In genomic region chr22:20143883-20144665, GRCh38 we compare ENCODE assay signal across 23 cellular contexts. TPM values are rescaled to one million over a fixed set of nuclear protein-coding genes. Genes with fewer than 3 reads are reported as not detected.
DNase-seq lines count a peak whose midpoint lies in the region; ATAC-seq, FAIRE-seq and TF ChIP-seq lines count a peak whose summit lies in the region.
"Had no signal": no experiment of that assay in that cellular context is flagged by ENCODE, and none has a peak within 500 bp of the region (broad histone marks: within the 10 kb centered on the region; RNA-seq: fewer than 3 reads in every experiment).

No MANE protein-coding gene starts in this region.

- no peak overlapping the region for H3K4me2 ChIP-seq in mesenchymal stem cell (ENCODE audit: low read length, poor library complexity, severe bottlenecking)
- H3K4me2 ChIP-seq: BLaER1 had no signal

- H3K4me3 ChIP-seq in mesenchymal stem cell (ENCODE audit: insufficient read depth in 1 of 2, low read depth in 1 of 2, low read length in 2 of 2) (no peak overlapping the region), tibial nerve (no peak overlapping the region)
- H3K4me3 ChIP-seq: BLaER1, GM23248, HAP-1 had no signal

- no peak overlapping the region for H4K91ac ChIP-seq in mesenchymal stem cell (ENCODE audit: low read length)

- no peak for TF ChIP-seq CTCF in tibial nerve (IDR thresholded peaks at IDR 0.05)

- no peak overlapping the region for H3K9ac ChIP-seq in mesenchymal stem cell (ENCODE audit: low read length)
- H3K9ac ChIP-seq: BLaER1, GM23248 had no signal

- TF ChIP-seq POLR2A in tibial nerve (IDR thresholded peaks at IDR 0.05) (no peak), GM12892 (IDR thresholded peaks at IDR 0.05; ENCODE audit: low read depth, low read length) (no peak)

- no peak overlapping the region for H3K23ac ChIP-seq in mesenchymal stem cell (ENCODE audit: low read length in 2 of 2)

- in situ Hi-C loops in G401 (cut with HindIII; ENCODE audit: low sequenced_read_pairs), result no loop called here

- no peak overlapping the region for H3K18ac ChIP-seq in mesenchymal stem cell (ENCODE audit: low read depth in 1 of 2, low read length in 2 of 2)

- H3K27me3 ChIP-seq in mesenchymal stem cell (ENCODE audit: control insufficient read depth in 1 of 2, insufficient read depth in 1 of 2, low read length in 2 of 2) (no peaks in the 10 kb centered on the region), tibial nerve (no peaks in the 10 kb centered on the region)
- H3K27me3 ChIP-seq: BLaER1 had no signal

- no peak for FAIRE-seq in GM12892 (lab: Jason Lieb, UNC)
- FAIRE-seq: GM12891, GM18507 had no signal

- H3K14ac ChIP-seq in mesenchymal stem cell (ENCODE audit: low read length in 2 of 2), result no peak overlapping the region

- no peak overlapping the region for H2AFZ ChIP-seq in mesenchymal stem cell (ENCODE audit: low read depth, low read length)
- H2AFZ ChIP-seq: GM23248 had no signal

- H3K9me3 ChIP-seq in mesenchymal stem cell (ENCODE audit: control insufficient read depth, low read length) (no peaks in the 10 kb centered on the region), tibial nerve (no peaks in the 10 kb centered on the region)
- H3K9me3 ChIP-seq: BLaER1, HAP-1 had no signal

- peak overlapping the region; percentile 48 for H3K27ac ChIP-seq in angular gyrus (ENCODE audit: low read depth, low read length)
- H3K27ac ChIP-seq in mesenchymal stem cell (ENCODE audit: low read length, poor library complexity, severe bottlenecking), result no peak overlapping the region
- H3K27ac ChIP-seq in tibial nerve, result peak overlapping the region; percentile 11 to 94 (median 50)
- H3K27ac ChIP-seq: BLaER1, GM23248, HL-60 had no signal

- H2BK120ac ChIP-seq in mesenchymal stem cell (ENCODE audit: low read depth, low read length), result no peak overlapping the region

- H2BK5ac ChIP-seq in mesenchymal stem cell (ENCODE audit: low read depth, low read length, poor library complexity, severe bottlenecking), result no peak overlapping the region

- peaks cover 44% of the 10 kb centered on the region for H3K79me1 ChIP-seq in mesenchymal stem cell (replicated peaks; ENCODE audit: low read length, poor library complexity, severe bottlenecking)

- H2AK5ac ChIP-seq in mesenchymal stem cell (ENCODE audit: low read length, severe bottlenecking), result peak overlapping the region; percentile 27

- WGBS in mesenchymal stem cell, result 94% methylated on average over 19 of the region's 19 CpGs
- WGBS in tibial nerve, 2 donors, result 79 to 93% methylated on average over 16 to 17 of the region's 19 CpGs

- DNase-seq in G401 (ENCODE audit: low spot score) (peak; percentile 79), mesenchymal stem cell (no peak), tibial nerve (ENCODE audit: low spot score in 2 of 2) (no peak), UCSD-AML1 (lab: John Stamatoyannopoulos, UW; ENCODE audit: unreplicated experiment) (no peak), ecto neural progenitor cell (ENCODE audit: low spot score) (no peak), GM12892 (ENCODE audit: insufficient read length) (no peak)
- DNase-seq: 8988T; Calu3; CD4-positive, alpha-beta memory T cell; DMS79 treated with DMSO at 0.1 percent for 48 hours; GM23248; IMR-90 had no signal

- no peak overlapping the region for H4K8ac ChIP-seq in mesenchymal stem cell (ENCODE audit: low read length)

- ATAC-seq in HG03342 (IDR thresholded peaks at IDR 0.05; ENCODE audit: unreplicated experiment), result no peak

- no peak for TF ChIP-seq EP300 in tibial nerve (IDR thresholded peaks at IDR 0.05)

- peaks cover 49% of the 10 kb centered on the region for H3K4me1 ChIP-seq in mesenchymal stem cell (ENCODE audit: control insufficient read depth, insufficient read depth, low read depth, low read length)
- peaks cover 0 to 22% (median 0%) of the 10 kb centered on the region in 4 donors for H3K4me1 ChIP-seq in tibial nerve
- H3K4me1 ChIP-seq: HAP-1 had no signal

- no peak overlapping the region for H3K4ac ChIP-seq in mesenchymal stem cell (ENCODE audit: low read depth in 1 of 2, low read length in 2 of 2)

- peak overlapping the region; percentile 26 for H2BK15ac ChIP-seq in mesenchymal stem cell (ENCODE audit: low read depth, poor library complexity, severe bottlenecking)

- H3K36me3 ChIP-seq in mesenchymal stem cell (ENCODE audit: control insufficient read depth in 1 of 2, insufficient read depth in 2 of 2, low read depth in 1 of 2, low read length in 2 of 2) (peaks cover 18 to 78% of the 10 kb centered on the region in 2 experiments), tibial nerve (peaks cover 0 to 92% (median 0%) of the 10 kb centered on the region in 3 donors)
- H3K36me3 ChIP-seq: HAP-1 had no signal

- no peak overlapping the region for H2BK12ac ChIP-seq in mesenchymal stem cell (ENCODE audit: low read length in 2 of 2)

RNA-seq across cellular contexts. Expression of gene CCDC188, which starts 6.8 kb away (rescaled TPM):
- not detected in 2 replicates for total RNA-seq in G401 (2014; rRNA removed; shearing (Covaris generic))
- not detected for polyA plus RNA-seq in mesenchymal stem cell (2013, experiment 1 of 2)
- not detected for polyA plus RNA-seq in mesenchymal stem cell (2013, experiment 2 of 2)
- 10 to 100 TPM in 1 of 4 donors, 1 to 10 TPM in 3; 1.5 to 12.4 (median 6.6) TPM for total RNA-seq in tibial nerve
- not detected for polyA plus RNA-seq in GM12892 (2012; ENCODE audit: missing spikeins)
- total RNA-seq: A673; Calu3; CD4-positive, alpha-beta memory T cell; H4; IMR-90 had no signal
- polyA plus RNA-seq: AG04450; CD14-positive monocyte; CD4-positive, alpha-beta memory T cell had no signal

RNA-seq across cellular contexts. Expression of gene ZDHHC8, which starts 12.5 kb away (rescaled TPM):
- 5.1 and 7.8 TPM in 2 replicates for total RNA-seq in G401 (2014; rRNA removed; shearing (Covaris generic))
- 53.0 TPM for polyA plus RNA-seq in mesenchymal stem cell (2013, experiment 1 of 2)
- polyA plus RNA-seq in mesenchymal stem cell (2013, experiment 2 of 2), result 50.1 TPM
- 10 to 100 TPM; 40.6 to 53.7 (median 47.4) TPM for total RNA-seq in tibial nerve
- polyA plus RNA-seq in GM12892 (2012; ENCODE audit: missing spikeins), result 9.0 TPM

RNA-seq across cellular contexts. Expression of gene TRMT2A, which starts 27.0 kb away (rescaled TPM):
- 22.4 and 55.8 TPM in 2 replicates for total RNA-seq in G401 (2014; rRNA removed; shearing (Covaris generic))
- 20.4 TPM for polyA plus RNA-seq in mesenchymal stem cell (2013, experiment 1 of 2)
- 22.5 TPM for polyA plus RNA-seq in mesenchymal stem cell (2013, experiment 2 of 2)
- total RNA-seq in tibial nerve, result 100 to 1,000 TPM in 1 of 4 donors, 10 to 100 TPM in 3; 39.0 to 139 (median 55.9) TPM
- polyA plus RNA-seq in GM12892 (2012; ENCODE audit: missing spikeins), result 33.0 TPM

RNA-seq across cellular contexts. Expression of gene RANBP1, which starts 28.2 kb away (rescaled TPM):
- 883 and 1,003 TPM in 2 replicates for total RNA-seq in G401 (2014; rRNA removed; shearing (Covaris generic))
- 126 TPM for polyA plus RNA-seq in mesenchymal stem cell (2013, experiment 1 of 2)
- 125 TPM for polyA plus RNA-seq in mesenchymal stem cell (2013, experiment 2 of 2)
- total RNA-seq in tibial nerve, result 100 to 1,000 TPM; 135 to 238 (median 176) TPM
- polyA plus RNA-seq in GM12892 (2012; ENCODE audit: missing spikeins), result 257 TPM
